ENCODE assay signal across 17 cellular contexts in genomic region chr6:16362296-16362695, GRCh38.
DNase-seq lines count a peak whose midpoint lies in the region; ATAC-seq and TF ChIP-seq lines count a peak whose summit lies in the region.
"Had no signal": no experiment of that assay in that cellular context is flagged by ENCODE, and none has a peak within 500 bp of the region (broad histone marks: within the 10 kb centered on the region; RNA-seq: fewer than 3 reads in every experiment).

No MANE protein-coding gene starts in this region.

- H3K36me3 ChIP-seq in heart left ventricle, result no peaks in the 10 kb centered on the region
- H3K36me3 ChIP-seq in endodermal cell (ENCODE audit: control insufficient read depth, insufficient read depth, low read length), result no peaks in the 10 kb centered on the region
- H3K36me3 ChIP-seq in suprapubic skin, result no peaks in the 10 kb centered on the region

- no peak for DNase-seq in right cardiac atrium
- DNase-seq in heart left ventricle, result no peak
- DNase-seq in endodermal cell, result peak; percentile 53
- DNase-seq in suprapubic skin (ENCODE audit: low spot score in 2 of 2), result peak in 1 of 2 donors; percentile 43
- DNase-seq in NOMO-1 (lab: John Stamatoyannopoulos, UW; ENCODE audit: unreplicated experiment in 2 of 2), result no peak
- no peak for DNase-seq in activated T-cell treated with anti-CD3 and anti-CD28 coated beads, Interleukin-2, amount 50 U/mL, for 48 hours
- DNase-seq: CD8-positive, alpha-beta T cell; COR-L47; DMS153; DMS79 treated with DMSO at 0.1 percent for 48 hours; EL; HCEC 1CT; HFFc6 had no signal

- TF ChIP-seq POLR2A in heart left ventricle (IDR thresholded peaks at IDR 0.05) (no peak), suprapubic skin (IDR thresholded peaks at IDR 0.05) (no peak)

- ATAC-seq in right cardiac atrium (peak; percentile 28 to 45), heart left ventricle (no peak), GM21723 (IDR thresholded peaks at IDR 0.05; ENCODE audit: unreplicated experiment) (no peak)
- ATAC-seq: A549; CD8-positive, alpha-beta T cell; HepG2 had no signal

- H3K9me3 Mint-ChIP-seq in endodermal cell, result no peaks in the 10 kb centered on the region
- H3K9me3 Mint-ChIP-seq: CD14-positive monocyte; CD8-positive, alpha-beta T cell; HFFc6 had no signal

- TF ChIP-seq CTCF in heart left ventricle (IDR thresholded peaks at IDR 0.05) (no peak), endodermal cell (conservative IDR thresholded peaks at IDR 0.05) (no peak), suprapubic skin (IDR thresholded peaks at IDR 0.05) (no peak)

- H3K9me3 ChIP-seq in right cardiac atrium (ENCODE audit: control insufficient read depth, low read length) (no peaks in the 10 kb centered on the region), heart left ventricle (no peaks in the 10 kb centered on the region), endodermal cell (ENCODE audit: control insufficient read depth, low read length) (no peaks in the 10 kb centered on the region), suprapubic skin (no peaks in the 10 kb centered on the region)
- H3K9me3 ChIP-seq: A549 had no signal

- H3K4me1 ChIP-seq in right cardiac atrium (ENCODE audit: control insufficient read depth, insufficient read depth, low read length), result no peaks in the 10 kb centered on the region
- H3K4me1 ChIP-seq in heart left ventricle, result no peaks in the 10 kb centered on the region
- H3K4me1 ChIP-seq in endodermal cell (ENCODE audit: control insufficient read depth, insufficient read depth, low read length), result no peaks in the 10 kb centered on the region
- peaks cover 40% of the 10 kb centered on the region for H3K4me1 ChIP-seq in suprapubic skin
- H3K4me1 ChIP-seq: A549 had no signal

- H3K4me3 Mint-ChIP-seq in endodermal cell, result no peak overlapping the region
- H3K4me3 Mint-ChIP-seq: CD14-positive monocyte; CD8-positive, alpha-beta T cell; HFFc6 had no signal

- no peaks in the 10 kb centered on the region for H3K4me1 Mint-ChIP-seq in endodermal cell

- intact Hi-C loops in right cardiac atrium (cut with DNase I), result no loop called here
- intact Hi-C loops in heart left ventricle (cut with DNase I), result no loop called here

- TF ChIP-seq EP300 in suprapubic skin (IDR thresholded peaks at IDR 0.05), result no peak

- no peak overlapping the region for H3K27ac Mint-ChIP-seq in endodermal cell
- H3K27ac Mint-ChIP-seq: CD14-positive monocyte; CD8-positive, alpha-beta T cell; HFFc6 had no signal

- 62% methylated on average over 11 of the region's 11 CpGs for WGBS in right cardiac atrium
- WGBS in heart left ventricle, 4 donors, result 59 to 81% (median 64%) methylated on average over 11 of the region's 11 CpGs
- 76 to 86% methylated on average over 4 to 11 of the region's 11 CpGs for WGBS in endodermal cell (ENCODE audit: insufficient coverage in 1 of 2, insufficient read length in 1 of 2), 2 experiments
- 80% methylated on average over 11 of the region's 11 CpGs for WGBS in suprapubic skin

- no peak overlapping the region for H3K4me3 ChIP-seq in right cardiac atrium (ENCODE audit: low read length)
- no peak overlapping the region for H3K4me3 ChIP-seq in heart left ventricle
- H3K4me3 ChIP-seq in endodermal cell (ENCODE audit: low read length), result no peak overlapping the region
- no peak overlapping the region for H3K4me3 ChIP-seq in suprapubic skin
- H3K4me3 ChIP-seq: A549 had no signal

- no peaks in the 10 kb centered on the region for H3K27me3 ChIP-seq in right cardiac atrium (ENCODE audit: control insufficient read depth, insufficient read depth)
- no peaks in the 10 kb centered on the region for H3K27me3 ChIP-seq in heart left ventricle
- H3K27me3 ChIP-seq in endodermal cell (ENCODE audit: control insufficient read depth, insufficient read depth, low read length, poor library complexity, severe bottlenecking), result no peaks in the 10 kb centered on the region
- H3K27me3 ChIP-seq in suprapubic skin, result no peaks in the 10 kb centered on the region

- H3K36me3 Mint-ChIP-seq in endodermal cell (ENCODE audit: low read depth), result no peaks in the 10 kb centered on the region

- no peaks in the 10 kb centered on the region for H3K27me3 Mint-ChIP-seq in endodermal cell (ENCODE audit: insufficient read depth)

- H3K9ac ChIP-seq in endodermal cell (ENCODE audit: extremely low read depth, low read length, poor library complexity, severe bottlenecking), result no peak overlapping the region

- H3K27ac ChIP-seq in right cardiac atrium (ENCODE audit: low read length) (no peak overlapping the region), heart left ventricle (no peak overlapping the region), endodermal cell (ENCODE audit: low read depth, low read length) (no peak overlapping the region), suprapubic skin (peak overlapping the region; percentile 60)
- H3K27ac ChIP-seq: A549 had no signal

Comparison
In these comparisons a context has a peak if more than half of its experiments do, and no peak if none do; other contexts are left out.
1. ATAC-seq: peak in right cardiac atrium (2 of 2); none in heart left ventricle (0 of 4) and GM21723 (single experiment).